In the genomic region with DNA sequence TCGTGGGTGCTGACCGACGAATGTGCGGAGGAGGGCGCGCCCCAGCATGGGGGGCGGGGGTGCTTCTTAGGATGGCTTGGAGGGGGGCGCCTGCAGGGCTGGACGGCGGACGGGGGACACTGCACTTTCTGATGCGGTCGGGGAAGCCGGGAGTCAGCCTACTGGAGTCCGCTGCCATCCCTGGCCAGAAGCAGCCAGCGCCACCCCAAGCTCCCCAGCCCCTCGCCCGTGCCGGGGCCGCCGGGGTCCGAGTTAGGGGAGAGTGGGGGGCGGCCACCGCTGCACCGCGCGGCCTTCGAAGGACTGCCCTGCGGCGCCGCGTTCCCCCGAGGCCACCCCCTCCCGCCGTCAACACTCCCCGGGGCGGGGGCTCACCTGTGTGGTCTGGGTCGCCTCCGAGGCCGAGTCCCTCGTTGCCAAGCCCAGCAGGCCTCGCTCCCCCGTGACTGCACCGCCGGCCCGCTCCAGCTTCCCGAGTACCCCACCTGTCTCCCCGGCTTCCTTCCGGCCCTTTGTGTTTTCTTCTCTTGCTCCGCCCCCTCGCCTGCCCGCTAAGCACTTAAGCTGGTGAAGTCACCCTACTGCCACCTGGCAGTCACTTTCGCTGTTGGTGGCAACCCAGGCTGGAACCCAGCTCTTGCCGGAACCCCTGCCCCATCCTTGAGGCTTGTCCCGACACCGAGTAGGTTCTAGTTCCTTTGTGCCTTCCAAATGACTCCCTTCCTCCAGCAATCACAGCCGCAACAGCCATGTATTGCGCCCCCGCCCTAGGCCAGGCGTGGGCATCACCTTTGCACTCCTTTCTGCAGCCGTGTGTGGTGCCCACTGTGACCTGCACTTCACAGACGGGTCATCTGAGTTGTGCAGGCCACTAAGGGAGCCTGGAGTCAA, we compare ENCODE assay signal across 8 cellular contexts. TPM values are rescaled to one million over a fixed set of nuclear protein-coding genes. Genes with fewer than 3 reads are reported as not detected.
DNase-seq lines count a peak whose midpoint lies in the region; ATAC-seq, FAIRE-seq and TF ChIP-seq lines count a peak whose summit lies in the region.

A gene with protein sequence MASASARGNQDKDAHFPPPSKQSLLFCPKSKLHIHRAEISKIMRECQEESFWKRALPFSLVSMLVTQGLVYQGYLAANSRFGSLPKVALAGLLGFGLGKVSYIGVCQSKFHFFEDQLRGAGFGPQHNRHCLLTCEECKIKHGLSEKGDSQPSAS (minus strand): TSS at position 492 of the 891 bp plus-strand sequence. CDS start 2,225 bp downstream, outside the sequence.

- no peaks in the 10 kb centered on the region for H3K9me3 ChIP-seq in iPS-20b (ENCODE audit: insufficient read depth, low read depth, low read length)

- peak; percentile 96 for FAIRE-seq in GM12891 (lab: Jason Lieb, UNC)

- no peak for TF ChIP-seq CTCF in astrocyte of the spinal cord (IDR thresholded peaks at IDR 0.05; ENCODE audit: low read depth, low read length)

- H3K27me3 ChIP-seq in iPS-20b (ENCODE audit: insufficient read depth, low read length) = no peaks in the 10 kb centered on the region

- H3K27ac ChIP-seq in iPS-20b (ENCODE audit: low read length) = no peak within 1 kb of the TSS

- TF ChIP-seq POLR2A in GM12891 (IDR thresholded peaks at IDR 0.05; ENCODE audit: low read depth, low read length) = peak; percentile 51; the same call in 1 of the 2 replicates

- in situ Hi-C loops in astrocyte of the spinal cord (cut with HindIII; ENCODE audit: low sequenced_read_pairs) = no loop called here

- ATAC-seq in HG02642 (IDR thresholded peaks at IDR 0.05; ENCODE audit: poor library complexity, unreplicated experiment) = peak; percentile 96

- H3K4me1 ChIP-seq in iPS-20b (ENCODE audit: insufficient read depth, low read length) = peaks cover 3% of the 10 kb centered on the region; the same call in 1 of the 2 replicates

- H3K4me3 ChIP-seq in astrocyte of the spinal cord (ENCODE audit: low read depth, low read length) = peak within 1 kb of the TSS; percentile 57
- peak within 1 kb of the TSS; percentile 62 for H3K4me3 ChIP-seq in iPS-20b (ENCODE audit: low read length)

- H3K9ac ChIP-seq in iPS-20b (ENCODE audit: low read depth, low read length) = peak within 1 kb of the TSS; percentile 55; the same call in 1 of the 2 replicates

- peaks cover 25% of the 10 kb centered on the region; the same call in 1 of the 2 replicates for H3K36me3 ChIP-seq in iPS-20b (ENCODE audit: insufficient read depth, low read depth, low read length)

- DNase-seq in GM12891 (ENCODE audit: insufficient read length, low spot score) = peak; percentile 71
- peak; percentile 79 for DNase-seq in NCI-H1105 treated with DMSO at 0.1 percent for 48 hours (lab: John Stamatoyannopoulos, UW)
- DNase-seq in T-helper 2 cell = peak; percentile 59 to 92 (median 76)
- peak; percentile 42 for DNase-seq in astrocyte of the spinal cord (ENCODE audit: low read depth, low spot score)
- peak; percentile 70 to 73 for DNase-seq in stimulated activated CD4-positive, alpha-beta T cell treated with anti-CD3 and anti-CD28 coated beads, Interleukin-15, amount 100 ng/mL, for 48 hours (ENCODE audit: low read depth in 2 of 2)
- no peak for DNase-seq in pons (ENCODE audit: low spot score)

TF ChIP-seq in GM12891, 5 proteins besides CTCF, POLR2A, EP300 and RAD21:
- no peak for TF ChIP-seq POU2F2 (IDR thresholded peaks at IDR 0.05; ENCODE audit: low read depth, low read length)
- no peak for TF ChIP-seq TAF1 (IDR thresholded peaks at IDR 0.05; ENCODE audit: low read depth, low read length)
- TF ChIP-seq POLR2AphosphoS5 (IDR thresholded peaks at IDR 0.05; ENCODE audit: low read depth, low read length) = 0 out of 2 replicates have a peak, but pooled peaks have one; percentile 57

RNA-seq across cellular contexts. Expression of the gene that starts here (rescaled TPM):
- 70.0 TPM for polyA plus RNA-seq in GM12891 (2012; ENCODE audit: low read depth, missing spikeins)
